Comparison of ENCODE assay signal across 8 cellular contexts in genomic region chr10:96513686-96514551, GRCh38. TPM values are rescaled to one million over a fixed set of nuclear protein-coding genes. Genes with fewer than 3 reads are reported as not detected.
A peak's percentile ranks its signal among the peaks of the same experiment; 100 is the strongest.
DNase-seq lines count a peak whose midpoint lies in the region; ATAC-seq and TF ChIP-seq lines count a peak whose summit lies in the region.

TSS of gene TLL2 (minus strand) at chr10:96513926. CDS start at chr10:96513685, 241 bp downstream.

- peaks cover 25% of the 10 kb centered on the region for H3K4me1 ChIP-seq in suprapubic skin

- peaks cover 22% of the 10 kb centered on the region for H3K27me3 ChIP-seq in suprapubic skin

- intact Hi-C loops in natural killer cell (cut with micrococcal nuclease): no loop called here

- H3K27ac Mint-ChIP-seq in activated T-helper 17 cell treated with anti-CD3 and anti-CD28 coated beads, Interleukin-2, amount 50 U/mL, for 72 hours: no peak within 1 kb of the TSS
- peak within 1 kb of the TSS in 1 of 2 donors; percentile 49 for H3K27ac Mint-ChIP-seq in natural killer cell

- no peaks in the 10 kb centered on the region for H3K36me3 ChIP-seq in suprapubic skin

- peak within 1 kb of the TSS; percentile 74 for H3K4me3 Mint-ChIP-seq in activated T-helper 17 cell treated with anti-CD3 and anti-CD28 coated beads, Interleukin-2, amount 50 U/mL, for 72 hours
- peak within 1 kb of the TSS; percentile 82 for H3K4me3 Mint-ChIP-seq in natural killer cell

- H3K4me1 Mint-ChIP-seq in activated T-helper 17 cell treated with anti-CD3 and anti-CD28 coated beads, Interleukin-2, amount 50 U/mL, for 72 hours: peaks cover 9% of the 10 kb centered on the region
- H3K4me1 Mint-ChIP-seq in natural killer cell: peaks cover 20 to 21% of the 10 kb centered on the region in 2 donors

- peak within 1 kb of the TSS; percentile 52 for H3K4me3 ChIP-seq in Jurkat, Clone E6-1 (ENCODE audit: low read length)
- H3K4me3 ChIP-seq in fibroblast of pulmonary artery (replicated peaks; ENCODE audit: low read depth, low read length) (peak within 1 kb of the TSS; percentile 53), suprapubic skin (peak within 1 kb of the TSS; percentile 47)

- H3K36me3 Mint-ChIP-seq in activated T-helper 17 cell treated with anti-CD3 and anti-CD28 coated beads, Interleukin-2, amount 50 U/mL, for 72 hours (ENCODE audit: low read depth): peaks cover under 1% of the 10 kb centered on the region
- no peaks in the 10 kb centered on the region for H3K36me3 Mint-ChIP-seq in natural killer cell

- no peaks in the 10 kb centered on the region for H3K9me3 Mint-ChIP-seq in activated T-helper 17 cell treated with anti-CD3 and anti-CD28 coated beads, Interleukin-2, amount 50 U/mL, for 72 hours
- no peaks in the 10 kb centered on the region for H3K9me3 Mint-ChIP-seq in natural killer cell

- DNase-seq in EL (peak; percentile 90), fibroblast of pulmonary artery (ENCODE audit: low read depth) (peak; percentile 86), natural killer cell (peak; percentile 56), suprapubic skin (ENCODE audit: low spot score in 2 of 2) (peak; percentile 84 to 85)
- peak; percentile 46 for DNase-seq in Jurkat, Clone E6-1 (ENCODE audit: low read depth, low spot score)

- TF ChIP-seq CTCF in fibroblast of pulmonary artery (IDR thresholded peaks at IDR 0.05; ENCODE audit: low read length, missing control alignments): peak; percentile 34
- TF ChIP-seq CTCF in natural killer cell (IDR thresholded peaks at IDR 0.05): peak; percentile 37
- peak; percentile 28 to 78 for TF ChIP-seq CTCF in suprapubic skin (IDR thresholded peaks at IDR 0.05)

- H3K27ac ChIP-seq in suprapubic skin: no peak within 1 kb of the TSS

- 8% methylated on average over 15 of the region's 69 CpGs for whole genome bisulfite sequencing in suprapubic skin

- TF ChIP-seq POLR2A in suprapubic skin (IDR thresholded peaks at IDR 0.05): no peak

- no peaks in the 10 kb centered on the region for H3K9me3 ChIP-seq in suprapubic skin

- peak; percentile 76 for ATAC-seq in GM21723 (IDR thresholded peaks at IDR 0.05; ENCODE audit: unreplicated experiment)
- peak; percentile 84 for ATAC-seq in activated T-helper 17 cell treated with anti-CD3 and anti-CD28 coated beads, Interleukin-2, amount 50 U/mL, for 72 hours (replicated peaks)
- peak; percentile 78 to 85 (median 78) for ATAC-seq in natural killer cell

- H3K27me3 Mint-ChIP-seq in activated T-helper 17 cell treated with anti-CD3 and anti-CD28 coated beads, Interleukin-2, amount 50 U/mL, for 72 hours: peaks cover 18% of the 10 kb centered on the region
- H3K27me3 Mint-ChIP-seq in natural killer cell (ENCODE audit: low read depth in 2 of 2): peaks cover 23 to 26% of the 10 kb centered on the region in 2 donors

- TF ChIP-seq EP300 in suprapubic skin (IDR thresholded peaks at IDR 0.05): no peak

TF ChIP-seq in PFSK-1, 5 proteins besides CTCF, POLR2A, EP300 and RAD21:
- TF ChIP-seq FOXP2 (optimal IDR thresholded peaks at IDR 0.05; ENCODE audit: borderline replicate concordance, extremely low read depth, extremely low read length, insufficient read depth) (peak; percentile 95), REST (IDR thresholded peaks at IDR 0.05; ENCODE audit: insufficient read depth in 1 of 2, low read depth in 2 of 2, low read length in 2 of 2) (no peak), TAF1 (IDR thresholded peaks at IDR 0.05; ENCODE audit: borderline replicate concordance, insufficient read depth, low read length) (no peak; the same call in 1 of the 2 replicates), SIN3A (IDR thresholded peaks at IDR 0.05; ENCODE audit: borderline replicate concordance, insufficient read depth, low read length) (no peak), POLR2AphosphoS5 (IDR thresholded peaks at IDR 0.05; ENCODE audit: low read depth, low read length) (peak; percentile 48)

RNA-seq across cellular contexts. Expression of gene TLL2, which starts in this region (rescaled TPM):
- polyA plus RNA-seq in Jurkat, Clone E6-1 (2012; ENCODE audit: insufficient read depth, insufficient read length): 0.50 TPM
- polyA plus RNA-seq in PFSK-1 (2012; ENCODE audit: insufficient read length, low read depth): 5.3 TPM
- total RNA-seq in activated T-helper 17 cell treated with anti-CD3 and anti-CD28 coated beads, Interleukin-2, amount 50 U/mL, for 72 hours: not detected
- total RNA-seq in natural killer cell (not detected), suprapubic skin (under 1 TPM in 2 of 4 donors, not detected in 2; 0.30 to 0.60 TPM)

Comparison
In these comparisons a context has a peak if more than half of its experiments do, and no peak if none do; other contexts are left out.
1. Peak in ATAC-seq in activated T-helper 17 cell treated with anti-CD3 and anti-CD28 coated beads, Interleukin-2, amount 50 U/mL, for 72 hours; RNA of the gene not detected or under 1 TPM.
2. Peak in DNase-seq and ATAC-seq in natural killer cell; RNA of the gene not detected or under 1 TPM.
3. Peak in DNase-seq and H3K4me3 ChIP-seq in suprapubic skin; RNA of the gene not detected or under 1 TPM.